In the genomic region with DNA sequence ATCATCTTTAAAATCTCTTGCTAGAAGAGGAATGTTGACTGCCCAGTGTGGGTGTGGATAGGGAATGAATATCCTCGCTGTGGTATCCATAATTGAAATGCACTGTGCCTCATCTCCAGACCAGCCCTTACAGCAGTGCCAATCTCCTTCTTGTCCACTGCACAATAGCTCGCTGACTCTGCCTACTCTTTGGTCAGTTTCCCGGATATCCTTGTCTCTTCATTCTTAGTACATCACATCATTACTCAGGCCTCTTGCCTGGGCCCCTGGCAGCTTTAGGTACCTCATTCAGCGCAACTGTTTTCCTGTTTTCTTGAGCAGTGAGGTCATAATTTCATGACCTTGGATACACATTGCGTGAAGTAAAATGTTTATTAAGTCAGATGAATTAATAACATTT, we compare ENCODE assay signal across 25 cellular contexts. TPM values are rescaled to one million over a fixed set of nuclear protein-coding genes. Genes with fewer than 3 reads are reported as not detected.
"Had no signal": no experiment of that assay in that cellular context is flagged by ENCODE, and none has a peak within 500 bp of the region (broad histone marks: within the 10 kb centered on the region; RNA-seq: fewer than 3 reads in every experiment).

No MANE protein-coding gene starts in this region.

- H3K4me3 Mint-ChIP-seq: activated B cell treated with CpG ODN at 0.5 μM for 24 hours; activated CD4-positive, alpha-beta T cell treated with anti-CD3 and anti-CD28 coated beads, Interleukin-2, amount 10 ng/mL, durations not matched to agents 24 days and 14 days; activated CD8-positive, alpha-beta memory T cell treated with anti-CD3 and anti-CD28 coated beads, Interleukin-2, amount 10 ng/mL, durations not matched to agents 7 days and 5 days; activated naive CD8-positive, alpha-beta T cell; activated T-cell treated with anti-CD3 and anti-CD28 coated beads, Interleukin-2, amount 50 U/mL, for 24 hours; activated T-helper 1 cell treated with anti-CD3 and anti-CD28 coated beads, Interleukin-12 subunit alpha, Interleukin-12 subunit beta, Interleukin-2, Interleukin-4 antibody, amounts not matched to agents 30 ng/mL and 10 ng/mL and 1 ng/mL, durations not matched to agents 14 hours and 24 hours and 36 hours; T-helper 17 cell had no signal

- H3K27ac ChIP-seq: brain microvascular endothelial cell, PC-9 had no signal

- H3K36me3 Mint-ChIP-seq: activated naive CD8-positive, alpha-beta T cell had no signal

- H3K27me3 ChIP-seq: brain microvascular endothelial cell had no signal

- H3K9me3 Mint-ChIP-seq: activated B cell treated with CpG ODN at 0.5 μM for 24 hours had no signal

- ATAC-seq: activated CD8-positive, alpha-beta memory T cell treated with anti-CD3 and anti-CD28 coated beads, Interleukin-2, amount 10 ng/mL, durations not matched to agents 7 days and 5 days; K562; T-helper 17 cell had no signal

- H3K4me3 ChIP-seq: K562, PC-9 had no signal

- H3K27ac Mint-ChIP-seq: activated B cell treated with CpG ODN at 0.5 μM for 24 hours; activated CD4-positive, alpha-beta T cell treated with anti-CD3 and anti-CD28 coated beads, Interleukin-2, amount 10 ng/mL, durations not matched to agents 24 days and 14 days; activated CD8-positive, alpha-beta memory T cell treated with anti-CD3 and anti-CD28 coated beads, Interleukin-2, amount 10 ng/mL, durations not matched to agents 7 days and 5 days; activated naive CD8-positive, alpha-beta T cell; activated T-cell treated with anti-CD3 and anti-CD28 coated beads, Interleukin-2, amount 50 U/mL, for 24 hours; activated T-helper 1 cell treated with anti-CD3 and anti-CD28 coated beads, Interleukin-12 subunit alpha, Interleukin-12 subunit beta, Interleukin-2, Interleukin-4 antibody, amounts not matched to agents 30 ng/mL and 10 ng/mL and 1 ng/mL, durations not matched to agents 14 hours and 24 hours and 36 hours; T-helper 17 cell had no signal

- H3K36me3 ChIP-seq: brain microvascular endothelial cell had no signal

- DNase-seq: activated B cell treated with CpG ODN at 0.5 μM for 24 hours; activated CD4-positive, alpha-beta T cell treated with anti-CD3 and anti-CD28 coated beads for 1 hour; activated CD4-positive, alpha-beta T cell treated with anti-CD3 and anti-CD28 coated beads, Interleukin-2, amount 10 ng/mL, durations not matched to agents 24 days and 14 days; activated CD4-positive, alpha-beta T cell treated with anti-CD3 and anti-CD28 coated beads, Interleukin-2, amount 50 U/mL, for 48 hours; activated CD8-positive, alpha-beta memory T cell treated with anti-CD3 and anti-CD28 coated beads, Interleukin-2, amount 10 ng/mL, durations not matched to agents 7 days and 5 days; activated effector memory CD4-positive, alpha-beta T cell treated with Interleukin-2 at 50 U/mL for 16 hours; activated naive CD4-positive, alpha-beta T cell treated with Interleukin-2 at 50 U/mL for 16 hours; activated T-cell treated with anti-CD3 and anti-CD28 coated beads, Interleukin-2, amount 50 U/mL, for 24 hours; amygdala; brain microvascular endothelial cell; Karpas-422; NCI-H1105 treated with DMSO at 0.1 percent for 48 hours; NCI-H1436 treated with DMSO at 0.1 percent for 48 hours; NCI-H187; NCI-H2081; NCI-H510A treated with DMSO at 0.1 percent for 48 hours; NCI-H69; PC-9; SHP77 treated with DMSO at 0.1 percent for 48 hours; T-helper 17 cell; T-helper 9 cell had no signal

- H3K27me3 Mint-ChIP-seq: activated B cell treated with CpG ODN at 0.5 μM for 24 hours; activated CD4-positive, alpha-beta T cell treated with anti-CD3 and anti-CD28 coated beads, Interleukin-2, amount 10 ng/mL, durations not matched to agents 24 days and 14 days; activated CD8-positive, alpha-beta memory T cell treated with anti-CD3 and anti-CD28 coated beads, Interleukin-2, amount 10 ng/mL, durations not matched to agents 7 days and 5 days; activated naive CD8-positive, alpha-beta T cell; activated T-cell treated with anti-CD3 and anti-CD28 coated beads, Interleukin-2, amount 50 U/mL, for 24 hours; T-helper 17 cell had no signal

RNA-seq across cellular contexts. Expression of gene PDCD1LG2, which starts 21.7 kb away (rescaled TPM):
- total RNA-seq: K562, SK-MEL-5 had no signal
